In the genomic region with DNA sequence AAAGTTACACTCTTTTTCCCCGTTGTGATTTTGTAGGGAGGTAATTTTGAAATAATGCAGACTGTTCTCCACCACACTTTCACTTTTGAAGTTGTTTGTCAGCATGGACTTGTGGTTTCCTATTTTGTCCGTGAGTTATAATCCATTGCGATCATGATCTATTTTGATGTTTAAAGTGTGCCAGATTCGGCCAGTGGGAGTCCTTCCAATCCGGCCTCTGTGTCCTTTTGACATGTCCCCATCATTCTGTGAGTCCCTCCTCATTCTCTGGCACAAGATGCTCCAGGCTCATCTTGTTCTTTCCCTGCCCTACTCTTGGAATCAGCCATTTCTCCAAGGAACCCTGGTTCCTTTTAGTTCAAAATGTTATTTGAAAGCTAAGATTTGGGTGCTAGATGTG, we compare ENCODE assay signal across 35 cellular contexts.
DNase-seq lines count a peak whose midpoint lies in the region; ATAC-seq, FAIRE-seq and TF ChIP-seq lines count a peak whose summit lies in the region.
"Had no signal": no experiment of that assay in that cellular context is flagged by ENCODE, and none has a peak within 500 bp of the region (broad histone marks: within the 10 kb centered on the region; RNA-seq: fewer than 3 reads in every experiment).

No MANE protein-coding gene starts in this region.

- no peaks in the 10 kb centered on the region for H3K9me2 ChIP-seq in GM23248 (ENCODE audit: insufficient read depth)

- no peaks in the 10 kb centered on the region for H3K36me3 Mint-ChIP-seq in activated CD4-positive, alpha-beta T cell treated with anti-CD3 and anti-CD28 coated beads, Interleukin-2, amount 10 ng/mL, durations not matched to agents 7 days and 5 days (ENCODE audit: low read depth)
- H3K36me3 Mint-ChIP-seq: activated CD8-positive, alpha-beta memory T cell treated with anti-CD3 and anti-CD28 coated beads, Interleukin-2, amount 10 ng/mL, durations not matched to agents 7 days and 5 days; immature natural killer cell had no signal

- peak overlapping the region; percentile 98 for H2AFZ ChIP-seq in ACC112 (ENCODE audit: low read length, unreplicated experiment)
- peak overlapping the region; percentile 73 for H2AFZ ChIP-seq in GM23248
- H2AFZ ChIP-seq: parathyroid adenoma had no signal

- no peak for ATAC-seq in HG03571 (IDR thresholded peaks at IDR 0.05; ENCODE audit: unreplicated experiment)
- ATAC-seq: activated CD8-positive, alpha-beta memory T cell treated with anti-CD3 and anti-CD28 coated beads, Interleukin-2, amount 10 ng/mL, durations not matched to agents 7 days and 5 days; activated naive CD8-positive, alpha-beta T cell treated with anti-CD3 and anti-CD28 coated beads, Interleukin-2, amount 50 U/mL, for 24 hours; left colon; T-helper 17 cell had no signal

- H4K20me1 ChIP-seq in GM23248 (ENCODE audit: insufficient read depth) = no peaks in the 10 kb centered on the region

- no peaks in the 10 kb centered on the region for H3F3A ChIP-seq in GM23248 (ENCODE audit: insufficient read depth)

- no peak for TF ChIP-seq CTCF in D721Med (IDR thresholded peaks at IDR 0.05; ENCODE audit: insufficient read depth, missing control alignments)

- H3K4me3 ChIP-seq in ACC112 (ENCODE audit: low read depth, low read length) (peak overlapping the region; percentile 61), GM23248 (peak overlapping the region; percentile 61), adipocyte (ENCODE audit: low read length) (peak overlapping the region; percentile 59)
- H3K4me3 ChIP-seq: HAP-1, right atrium auricular region, SK-N-MC, thyroid gland had no signal

- 6 to 13% methylated on average over 5 of the region's 5 CpGs for WGBS in GM23248 (ENCODE audit: low coverage in 1 of 2, low lambda C conversion rate in 2 of 2, missing lambda C conversion rate in 2 of 2), 2 experiments

- H3K36me3 ChIP-seq in ACC112 (ENCODE audit: insufficient read depth, low read length) = no peaks in the 10 kb centered on the region
- no peaks in the 10 kb centered on the region for H3K36me3 ChIP-seq in GM23248 (ENCODE audit: low read depth)
- H3K36me3 ChIP-seq in adipocyte (ENCODE audit: control insufficient read depth, insufficient read depth, low read length, severe bottlenecking) = no peaks in the 10 kb centered on the region
- H3K36me3 ChIP-seq: esophagus muscularis mucosa, HAP-1, right atrium auricular region, thyroid gland had no signal

- H3K4me1 ChIP-seq in ACC112 (ENCODE audit: control insufficient read depth, insufficient read depth, low read length, unreplicated experiment) (peaks cover 13% of the 10 kb centered on the region), GM23248 (ENCODE audit: insufficient read depth) (no peaks in the 10 kb centered on the region), adipocyte (ENCODE audit: control insufficient read depth, insufficient read depth, low read length) (peaks cover 15% of the 10 kb centered on the region)
- H3K4me1 ChIP-seq: parathyroid adenoma, thyroid gland had no signal

- H3K27ac ChIP-seq in ACC112 (ENCODE audit: low read depth, low read length) (no peak overlapping the region), GM23248 (no peak overlapping the region)
- H3K27ac ChIP-seq: C4-2B, esophagus muscularis mucosa, parathyroid adenoma, right atrium auricular region, SK-N-MC, thyroid gland had no signal

- CTCF ChIA-PET in activated CD4-positive, alpha-beta T cell treated with anti-CD3 and anti-CD28 coated beads, Interleukin-2, amount 10 ng/mL, durations not matched to agents 7 days and 5 days (lab: Charles Lee) = no interaction called here

- H3K9me3 ChIP-seq in GM23248 (ENCODE audit: low read depth) = no peaks in the 10 kb centered on the region
- H3K9me3 ChIP-seq in adipocyte (ENCODE audit: control insufficient read depth, low read length) = no peaks in the 10 kb centered on the region
- H3K9me3 ChIP-seq: HAP-1, right atrium auricular region, thyroid gland had no signal

- no peaks in the 10 kb centered on the region for H3K9me3 Mint-ChIP-seq in activated CD4-positive, alpha-beta T cell treated with anti-CD3 and anti-CD28 coated beads, Interleukin-2, amount 10 ng/mL, durations not matched to agents 7 days and 5 days
- H3K9me3 Mint-ChIP-seq: activated naive CD8-positive, alpha-beta T cell treated with anti-CD3 and anti-CD28 coated beads, Interleukin-2, amount 50 U/mL, for 24 hours; central memory CD8-positive, alpha-beta T cell had no signal

- no peak overlapping the region for H3K27ac Mint-ChIP-seq in activated CD4-positive, alpha-beta T cell treated with anti-CD3 and anti-CD28 coated beads, Interleukin-2, amount 10 ng/mL, durations not matched to agents 7 days and 5 days
- H3K27ac Mint-ChIP-seq: activated CD8-positive, alpha-beta memory T cell treated with anti-CD3 and anti-CD28 coated beads, Interleukin-2, amount 10 ng/mL, durations not matched to agents 7 days and 5 days; activated naive CD8-positive, alpha-beta T cell treated with anti-CD3 and anti-CD28 coated beads, Interleukin-2, amount 50 U/mL, for 24 hours; immature natural killer cell; stimulated activated naive CD8-positive, alpha-beta T cell treated with anti-CD3 and anti-CD28 coated beads, Interleukin-15, Interleukin-2, amounts not matched to agents 100 ng/mL and 50 ng/mL, for 24 hours; T-helper 17 cell had no signal

- in situ Hi-C loops in GM23248 (cut with MboI) = no loop called here

- peak overlapping the region; percentile 28 for H3K4me2 ChIP-seq in GM23248 (ENCODE audit: unreplicated experiment)

- H3K27me3 ChIP-seq in ACC112 (ENCODE audit: insufficient read depth, low read length) (no peaks in the 10 kb centered on the region), GM23248 (replicated peaks; ENCODE audit: insufficient read depth) (no peaks in the 10 kb centered on the region), adipocyte (replicated peaks; ENCODE audit: control insufficient read depth, insufficient read depth, low read length) (no peaks in the 10 kb centered on the region)
- H3K27me3 ChIP-seq: esophagus muscularis mucosa, right atrium auricular region, thyroid gland had no signal

- POLR2A ChIA-PET in activated CD4-positive, alpha-beta T cell treated with anti-CD3 and anti-CD28 coated beads, Interleukin-2, amount 10 ng/mL, durations not matched to agents 7 days and 5 days (lab: Charles Lee) = no interaction called here

- no peak for FAIRE-seq in D721Med (lab: Jason Lieb, UNC)

- peaks cover 2% of the 10 kb centered on the region for H3K27me3 Mint-ChIP-seq in activated CD4-positive, alpha-beta T cell treated with anti-CD3 and anti-CD28 coated beads, Interleukin-2, amount 10 ng/mL, durations not matched to agents 7 days and 5 days
- H3K27me3 Mint-ChIP-seq: activated CD8-positive, alpha-beta memory T cell treated with anti-CD3 and anti-CD28 coated beads, Interleukin-2, amount 10 ng/mL, durations not matched to agents 7 days and 5 days; activated naive CD8-positive, alpha-beta T cell treated with anti-CD3 and anti-CD28 coated beads, Interleukin-2, amount 50 U/mL, for 24 hours; central memory CD8-positive, alpha-beta T cell; stimulated activated naive CD8-positive, alpha-beta T cell treated with anti-CD3 and anti-CD28 coated beads, Interleukin-15, Interleukin-2, amounts not matched to agents 100 ng/mL and 50 ng/mL, for 24 hours; T-helper 17 cell had no signal

- no peak overlapping the region for H3K4me3 Mint-ChIP-seq in activated CD4-positive, alpha-beta T cell treated with anti-CD3 and anti-CD28 coated beads, Interleukin-2, amount 10 ng/mL, durations not matched to agents 7 days and 5 days
- H3K4me3 Mint-ChIP-seq: activated CD8-positive, alpha-beta memory T cell treated with anti-CD3 and anti-CD28 coated beads, Interleukin-2, amount 10 ng/mL, durations not matched to agents 7 days and 5 days; activated naive CD8-positive, alpha-beta T cell treated with anti-CD3 and anti-CD28 coated beads, Interleukin-2, amount 50 U/mL, for 24 hours; central memory CD8-positive, alpha-beta T cell; neural crest cell; stimulated activated naive CD8-positive, alpha-beta T cell treated with anti-CD3 and anti-CD28 coated beads, Interleukin-15, Interleukin-2, amounts not matched to agents 100 ng/mL and 50 ng/mL, for 24 hours; T-helper 17 cell had no signal

- H3K79me2 ChIP-seq in ACC112 (ENCODE audit: control insufficient read depth, insufficient read depth, low read length, unreplicated experiment) (no peaks in the 10 kb centered on the region), GM23248 (ENCODE audit: insufficient read depth) (no peaks in the 10 kb centered on the region)
- H3K79me2 ChIP-seq: parathyroid adenoma had no signal

- DNase-seq in GM23248 = peak; percentile 22
- no peak for DNase-seq in adipocyte (ENCODE audit: low read depth)
- DNase-seq in myocyte (ENCODE audit: low read depth) = peak; percentile 53
- DNase-seq in D721Med (ENCODE audit: insufficient read length, low spot score) = no peak
- no peak for DNase-seq in A172 (ENCODE audit: low spot score)
- DNase-seq in activated CD4-positive, alpha-beta T cell treated with anti-CD3 and anti-CD28 coated beads, Interleukin-2, amount 10 ng/mL, durations not matched to agents 7 days and 5 days = no peak
- DNase-seq: activated CD4-positive, alpha-beta T cell treated with anti-CD3 and anti-CD28 coated beads, Interleukin-2, amount 50 U/mL, for 4 hours; activated CD8-positive, alpha-beta memory T cell treated with anti-CD3 and anti-CD28 coated beads, Interleukin-2, amount 10 ng/mL, durations not matched to agents 7 days and 5 days; activated naive CD8-positive, alpha-beta T cell treated with anti-CD3 and anti-CD28 coated beads, Interleukin-2, amount 50 U/mL, for 24 hours; activated T-cell treated with anti-CD3 and anti-CD28 coated beads, Interleukin-2, amount 50 U/mL, for 48 hours; Calu3; DMS79 treated with DMSO at 0.1 percent for 48 hours; GDM1; hypothalamus; immature natural killer cell; left colon; mesendoderm; NCI-H1048; NCI-H1694; NCI-H446; NCI-H774; stimulated activated CD8-positive, alpha-beta memory T cell treated with anti-CD3 and anti-CD28 coated beads, Interleukin-4, amount 100 ng/mL, for 48 hours; T-helper 17 cell; thyroid gland had no signal

- H3K9ac ChIP-seq in GM23248 = peak overlapping the region; percentile 21; the same call in 1 of the 2 replicates
- H3K9ac ChIP-seq in adipocyte (ENCODE audit: low read length) = no peak overlapping the region
- H3K9ac ChIP-seq: parathyroid adenoma had no signal

- peaks cover 5% of the 10 kb centered on the region for H3K4me1 Mint-ChIP-seq in activated CD4-positive, alpha-beta T cell treated with anti-CD3 and anti-CD28 coated beads, Interleukin-2, amount 10 ng/mL, durations not matched to agents 7 days and 5 days
- H3K4me1 Mint-ChIP-seq: activated CD8-positive, alpha-beta memory T cell treated with anti-CD3 and anti-CD28 coated beads, Interleukin-2, amount 10 ng/mL, durations not matched to agents 7 days and 5 days; activated naive CD8-positive, alpha-beta T cell treated with anti-CD3 and anti-CD28 coated beads, Interleukin-2, amount 50 U/mL, for 24 hours; central memory CD8-positive, alpha-beta T cell; neural crest cell; T-helper 17 cell had no signal

Comparison
In these comparisons a context has a peak if more than half of its experiments do, and no peak if none do; other contexts are left out.
1. DNase-seq: peak in GM23248 (single experiment) and myocyte (single experiment); none in adipocyte (single experiment), D721Med (single experiment), A172 (single experiment) and activated CD4-positive, alpha-beta T cell treated with anti-CD3 and anti-CD28 coated beads, Interleukin-2, amount 10 ng/mL, durations not matched to agents 7 days and 5 days (single experiment).
2. Peak in every context shown above with its lines, with median percentiles within 50 percentile points of each other: H3K4me3 ChIP-seq.